ENCODE assay signal across 1 cellular context in genomic region chr10:126888436-126888835, GRCh38. TPM values are rescaled to one million over a fixed set of nuclear protein-coding genes. Genes with fewer than 3 reads are reported as not detected.
"Had no signal": no experiment of that assay in that cellular context is flagged by ENCODE, and none has a peak within 500 bp of the region (broad histone marks: within the 10 kb centered on the region; RNA-seq: fewer than 3 reads in every experiment).

No MANE protein-coding gene starts in this region.

RNA-seq across cellular contexts. Expression of gene DOCK1, which starts 16.8 kb away (rescaled TPM):
- polyA plus RNA-seq: naive thymus-derived CD4-positive, alpha-beta T cell had no signal
